ENCODE assay signal across 19 cellular contexts in the genomic region with DNA sequence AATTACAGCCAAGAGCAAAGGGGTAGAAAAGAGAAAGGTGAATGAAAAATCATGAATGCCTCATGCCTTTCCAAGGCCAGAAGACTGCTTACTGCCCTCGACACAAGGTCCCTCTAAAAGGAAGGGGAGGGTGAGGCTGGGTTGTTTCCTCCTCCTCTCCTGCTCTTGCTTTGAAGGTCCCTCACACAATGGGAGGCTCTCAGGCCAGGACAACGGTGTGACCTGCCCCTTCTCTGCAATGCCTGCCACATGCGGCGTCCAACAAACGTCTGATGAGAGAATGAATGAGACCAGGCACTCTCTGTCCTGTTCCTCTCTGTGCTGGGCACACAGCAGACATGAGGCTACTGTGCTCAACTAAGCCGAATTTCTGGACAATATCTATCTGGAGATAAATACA. TPM values are rescaled to one million over a fixed set of nuclear protein-coding genes. Genes with fewer than 3 reads are reported as not detected.
A peak's percentile ranks its signal among the peaks of the same experiment; 100 is the strongest.
DNase-seq lines count a peak whose midpoint lies in the region; ATAC-seq, FAIRE-seq and TF ChIP-seq lines count a peak whose summit lies in the region.
"Had no signal": no experiment of that assay in that cellular context is flagged by ENCODE, and none has a peak within 500 bp of the region (broad histone marks: within the 10 kb centered on the region; RNA-seq: fewer than 3 reads in every experiment).

No MANE protein-coding gene starts in this region.

- no peak overlapping the region for H3K27ac ChIP-seq in H9 (ENCODE audit: insufficient read length, low read depth, low read length)
- no peak overlapping the region for H3K27ac ChIP-seq in small intestine (ENCODE audit: low read depth in 1 of 2, low read length in 1 of 2)
- H3K27ac ChIP-seq: RWPE1, suprapubic skin had no signal

- H3K18ac ChIP-seq in H9 (ENCODE audit: insufficient read length, low read depth, low read length): no peak overlapping the region

- no peak overlapping the region for H3K9ac ChIP-seq in H9 (ENCODE audit: extremely low read depth, insufficient read length, low read length)

- H3K9me3 ChIP-seq in H9 (ENCODE audit: control insufficient read depth, low read depth, low read length): no peaks in the 10 kb centered on the region
- no peaks in the 10 kb centered on the region for H3K9me3 ChIP-seq in small intestine (ENCODE audit: control insufficient read depth, low read depth)
- H3K9me3 ChIP-seq: esophagus squamous epithelium, suprapubic skin had no signal

- H3K4me1 ChIP-seq in H9 (ENCODE audit: insufficient read depth, low read length) (peaks cover 16% of the 10 kb centered on the region; the same call in 1 of the 2 replicates), small intestine (ENCODE audit: control insufficient read depth in 2 of 2, insufficient read depth in 1 of 2, low read depth in 1 of 2, low read length in 1 of 2) (peaks cover 2 to 5% of the 10 kb centered on the region in 2 donors)

- no peaks in the 10 kb centered on the region for H3K36me3 ChIP-seq in small intestine (ENCODE audit: control insufficient read depth in 2 of 2, insufficient read depth in 2 of 2, low read length in 2 of 2)
- H3K36me3 ChIP-seq: suprapubic skin had no signal

- ATAC-seq in WTC11 (no peak; the same call in 1 of the 2 replicates), HG03521 (IDR thresholded peaks at IDR 0.05; ENCODE audit: unreplicated experiment) (no peak)

- no peak overlapping the region for H3K56ac ChIP-seq in H9 (ENCODE audit: insufficient read length, low read depth, low read length)

- H3K27me3 Mint-ChIP-seq in H9 (ENCODE audit: low read depth) (no peaks in the 10 kb centered on the region), WTC11 (ENCODE audit: low read depth) (no peaks in the 10 kb centered on the region), immature natural killer cell (ENCODE audit: low read depth in 3 of 3) (peaks cover 0 to 5% (median 0%) of the 10 kb centered on the region in 3 donors)
- H3K27me3 Mint-ChIP-seq: activated CD4-positive, alpha-beta memory T cell treated with anti-CD3 and anti-CD28 coated beads for 36 hours; activated naive CD8-positive, alpha-beta T cell treated with anti-CD3 and anti-CD28 coated beads for 36 hours had no signal

- POLR2A ChIA-PET in WTC11 (lab: Charles Lee): no interaction called here

- H3K9me3 Mint-ChIP-seq in H9: no peaks in the 10 kb centered on the region
- H3K9me3 Mint-ChIP-seq in WTC11: no peaks in the 10 kb centered on the region
- no peaks in the 10 kb centered on the region for H3K9me3 Mint-ChIP-seq in immature natural killer cell
- H3K9me3 Mint-ChIP-seq: activated CD4-positive, alpha-beta memory T cell treated with anti-CD3 and anti-CD28 coated beads for 36 hours; activated naive CD8-positive, alpha-beta T cell treated with anti-CD3 and anti-CD28 coated beads for 36 hours had no signal

- no peak overlapping the region for H2BK5ac ChIP-seq in H9 (ENCODE audit: insufficient read length, low read length)

- FAIRE-seq in small intestine (lab: Jason Lieb, UNC) (no peak), GM12892 (lab: Jason Lieb, UNC) (no peak)

- H3K23ac ChIP-seq in H9 (ENCODE audit: insufficient read length, low read depth, low read length): no peak overlapping the region

- H2BK12ac ChIP-seq in H9 (ENCODE audit: insufficient read length, low read depth, low read length): no peak overlapping the region

- H2AFZ ChIP-seq in H9 (ENCODE audit: low read length): no peak overlapping the region

- H3K27me3 ChIP-seq in H9 (ENCODE audit: insufficient read depth, low read length): no peaks in the 10 kb centered on the region
- H3K27me3 ChIP-seq in small intestine (ENCODE audit: control insufficient read depth in 2 of 2, insufficient read depth in 2 of 2, low read length in 2 of 2): no peaks in the 10 kb centered on the region
- H3K27me3 ChIP-seq: esophagus squamous epithelium, suprapubic skin had no signal

- no peak overlapping the region for H4K91ac ChIP-seq in H9 (ENCODE audit: insufficient read length, low read depth, low read length)

- no peak overlapping the region for H2BK20ac ChIP-seq in H9 (ENCODE audit: low read depth, low read length, poor library complexity, severe bottlenecking)

- H3K23me2 ChIP-seq in H9 (ENCODE audit: insufficient read length, low read depth, low read length, poor library complexity, severe bottlenecking): no peaks in the 10 kb centered on the region

- H3K14ac ChIP-seq in H9 (ENCODE audit: insufficient read depth, low read length): peak overlapping the region; percentile 18; the same call in 1 of the 2 replicates

- no peak for TF ChIP-seq CTCF in H9 (conservative IDR thresholded peaks at IDR 0.05)
- no peak for TF ChIP-seq CTCF in WTC11 (IDR thresholded peaks at IDR 0.05)

- peaks cover 12% of the 10 kb centered on the region for H3K79me1 ChIP-seq in H9 (ENCODE audit: insufficient read depth, low read depth, low read length, poor library complexity, severe bottlenecking)

- no peak overlapping the region for H3K4me3 ChIP-seq in small intestine (ENCODE audit: low read depth in 1 of 2, low read length in 2 of 2)
- H3K4me3 ChIP-seq: esophagus squamous epithelium, suprapubic skin had no signal

- no peak overlapping the region for H2BK120ac ChIP-seq in H9 (ENCODE audit: low read depth, low read length, poor library complexity, severe bottlenecking)

- WGBS in H9 (ENCODE audit: extremely low coverage, insufficient read length, low lambda C conversion rate): no CpG with 5 or more reads among the region's 6 CpGs
- WGBS in small intestine, 3 donors: 56 to 59% (median 59%) methylated on average over 6 of the region's 6 CpGs

- H3K36me3 Mint-ChIP-seq in H9 (ENCODE audit: insufficient read depth in 1 of 3, low read depth in 3 of 3) (peaks cover 8 to 30% (median 23%) of the 10 kb centered on the region in 3 experiments; a peak in 6 of 7 replicates), WTC11 (peaks cover 13% of the 10 kb centered on the region), immature natural killer cell (peaks cover 0 to 8% (median 0%) of the 10 kb centered on the region in 3 donors)

- in situ Hi-C loops in KBM-7 (cut with MboI; ENCODE audit: low pct_unique_long_range_greater_than_20kb, low sequenced_read_pairs): no loop called here

- H3K27ac Mint-ChIP-seq in H9: peak overlapping the region in 2 of 3 experiments; percentile 64 to 88; a peak in 4 of 7 replicates
- H3K27ac Mint-ChIP-seq in WTC11: peak overlapping the region; percentile 55; the same call in 1 of the 2 replicates
- peak overlapping the region; percentile 45 to 87 (median 67) for H3K27ac Mint-ChIP-seq in immature natural killer cell
- H3K27ac Mint-ChIP-seq: activated CD4-positive, alpha-beta memory T cell treated with anti-CD3 and anti-CD28 coated beads for 36 hours; activated naive CD8-positive, alpha-beta T cell treated with anti-CD3 and anti-CD28 coated beads for 36 hours had no signal

- no peak for TF ChIP-seq POLR2A in GM12892 (IDR thresholded peaks at IDR 0.05; ENCODE audit: low read depth, low read length)

- H3K4me3 Mint-ChIP-seq in H9: peak overlapping the region in 1 of 2 experiments; percentile 49; a peak in 2 of 5 replicates
- 0 out of 2 replicates have a peak overlapping the region, but pooled peaks have one; percentile 15 for H3K4me3 Mint-ChIP-seq in WTC11
- H3K4me3 Mint-ChIP-seq in immature natural killer cell: peak overlapping the region in 2 of 5 donors; percentile 8 to 43
- H3K4me3 Mint-ChIP-seq: activated CD4-positive, alpha-beta memory T cell treated with anti-CD3 and anti-CD28 coated beads for 36 hours had no signal

- no peak overlapping the region for H4K5ac ChIP-seq in H9 (ENCODE audit: insufficient read length, low read depth, low read length)

- no peak overlapping the region for H3K4ac ChIP-seq in H9 (ENCODE audit: low read depth, low read length)

- CTCF ChIA-PET in WTC11 (lab: Charles Lee): no interaction called here

- H2BK15ac ChIP-seq in H9 (ENCODE audit: low read depth, low read length): no peak overlapping the region

- no peak overlapping the region for H4K8ac ChIP-seq in H9 (replicated peaks; ENCODE audit: insufficient read length, low read depth, low read length)

- DNase-seq in H9 (no peak), WTC11 (ENCODE audit: low spot score) (no peak), immature natural killer cell (no peak), small intestine (peak; percentile 18), KBM-7 (no peak), GM12892 (ENCODE audit: insufficient read length) (no peak), dedifferentiated amniotic fluid mesenchymal stem cell (ENCODE audit: extremely low spot score) (no peak)
- DNase-seq: activated CD4-positive, alpha-beta memory T cell treated with anti-CD3 and anti-CD28 coated beads for 36 hours; activated naive CD8-positive, alpha-beta T cell treated with anti-CD3 and anti-CD28 coated beads for 36 hours; activated T-cell treated with anti-CD3 and anti-CD28 coated beads, Interleukin-2, amount 50 U/mL, for 1 hour; AML-193; esophagus squamous epithelium; GDM1; NCI-H187; NK-92 treated with Interleukin-12 subunit alpha and Interleukin-12 subunit beta, amount 100 ng/mL, for 24 hours; stimulated activated CD4-positive, alpha-beta T cell treated with anti-CD3 and anti-CD28 coated beads, Interleukin-4, amount 100 ng/mL, for 1 hour had no signal

- peaks cover 26% of the 10 kb centered on the region; the same call in 1 of the 2 replicates for H3K79me2 ChIP-seq in H9 (ENCODE audit: insufficient read depth, low read length)

- H2AK5ac ChIP-seq in H9 (ENCODE audit: insufficient read length, low read length): no peak overlapping the region

- no peak overlapping the region for H3K4me2 ChIP-seq in H9 (ENCODE audit: insufficient read depth, insufficient read length, low read length)

- no peak overlapping the region for H3T11ph ChIP-seq in H9 (ENCODE audit: low read length)

- H4K20me1 ChIP-seq in H9 (ENCODE audit: control insufficient read depth, insufficient read depth, insufficient read length): no peaks in the 10 kb centered on the region

- H3K4me1 Mint-ChIP-seq in H9 (peaks cover 87 to 94% of the 10 kb centered on the region in 2 experiments), WTC11 (peaks cover 94% of the 10 kb centered on the region), immature natural killer cell (peaks cover 93 to 100% of the 10 kb centered on the region in 2 donors)

TF ChIP-seq in WTC11, 78 proteins besides CTCF, POLR2A, EP300 and RAD21 (continues in another document):
- TF ChIP-seq GTF2I (CRISPR knock-in tag; conservative IDR thresholded peaks at IDR 0.05) (no peak), SMAD3 (CRISPR knock-in tag; IDR thresholded peaks at IDR 0.05; ENCODE audit: borderline replicate concordance) (no peak), ZBTB21 (CRISPR knock-in tag; IDR thresholded peaks at IDR 0.05; ENCODE audit: borderline replicate concordance) (no peak), ZNF138 (CRISPR knock-in tag; conservative IDR thresholded peaks at IDR 0.05) (no peak), NFYB (CRISPR knock-in tag; conservative IDR thresholded peaks at IDR 0.05; ENCODE audit: low read depth) (no peak), ZNF232 (CRISPR knock-in tag; IDR thresholded peaks at IDR 0.05) (no peak), TCF7 (CRISPR knock-in tag; IDR thresholded peaks at IDR 0.05; ENCODE audit: low read depth) (no peak), NR1H2 (CRISPR knock-in tag; IDR thresholded peaks at IDR 0.05) (no peak), NFE2L1 (CRISPR knock-in tag; IDR thresholded peaks at IDR 0.05) (no peak)

RNA-seq across cellular contexts. Expression of gene SSBP3, which starts 51.3 kb away (rescaled TPM):
- total RNA-seq in H9 (2021): 119 and 126 TPM in 2 replicates
- 98.8 to 115 TPM (median 105 TPM) in 3 replicates for total RNA-seq in WTC11 (2021)
- polyA plus RNA-seq in immature natural killer cell: 10 to 100 TPM; 19.8 to 30.1 (median 21.1) TPM
- 10 to 100 TPM; 24.2 to 38.7 (median 25.7) TPM for polyA plus RNA-seq in small intestine
- polyA plus RNA-seq in GM12892 (2012; ENCODE audit: missing spikeins): 15.7 TPM
